19 cellular contexts compared by ENCODE assay signal in genomic region chr1:34867421-34867820, GRCh38. TPM values are rescaled to one million over a fixed set of nuclear protein-coding genes. Genes with fewer than 3 reads are reported as not detected.
DNase-seq lines count a peak whose midpoint lies in the region; ATAC-seq and TF ChIP-seq lines count a peak whose summit lies in the region.
"Had no signal": no experiment of that assay in that cellular context is flagged by ENCODE, and none has a peak within 500 bp of the region (broad histone marks: within the 10 kb centered on the region; RNA-seq: fewer than 3 reads in every experiment).

No MANE protein-coding gene starts in this region.

- no peaks in the 10 kb centered on the region for H3K36me3 Mint-ChIP-seq in activated naive CD4-positive, alpha-beta T cell treated with anti-CD3 and anti-CD28 coated beads, Interleukin-2, amount 50 U/mL, for 24 hours
- H3K36me3 Mint-ChIP-seq in central memory CD8-positive, alpha-beta T cell (ENCODE audit: insufficient read depth): peaks cover 11% of the 10 kb centered on the region
- H3K36me3 Mint-ChIP-seq: WTC11 had no signal

- no peak overlapping the region for H2AFZ ChIP-seq in osteoblast (ENCODE audit: low read length)

- H3K27ac Mint-ChIP-seq in activated naive CD4-positive, alpha-beta T cell treated with anti-CD3 and anti-CD28 coated beads, Interleukin-2, amount 50 U/mL, for 24 hours: peak overlapping the region; percentile 66
- peak overlapping the region; percentile 29 for H3K27ac Mint-ChIP-seq in central memory CD8-positive, alpha-beta T cell (ENCODE audit: low read depth)

- TF ChIP-seq CTCF in osteoblast (IDR thresholded peaks at IDR 0.05; ENCODE audit: extremely low read depth, low read depth, low read length): no peak

- H3K4me1 Mint-ChIP-seq in activated naive CD4-positive, alpha-beta T cell treated with anti-CD3 and anti-CD28 coated beads, Interleukin-2, amount 50 U/mL, for 24 hours: peaks cover 49% of the 10 kb centered on the region
- H3K4me1 Mint-ChIP-seq in central memory CD8-positive, alpha-beta T cell: peaks cover 38% of the 10 kb centered on the region

- no peaks in the 10 kb centered on the region for H3K9me3 Mint-ChIP-seq in activated naive CD4-positive, alpha-beta T cell treated with anti-CD3 and anti-CD28 coated beads, Interleukin-2, amount 50 U/mL, for 24 hours
- H3K9me3 Mint-ChIP-seq in central memory CD8-positive, alpha-beta T cell: no peaks in the 10 kb centered on the region
- H3K9me3 Mint-ChIP-seq: WTC11 had no signal

- H3K9me3 ChIP-seq in osteoblast (ENCODE audit: low read depth, low read length): no peaks in the 10 kb centered on the region
- H3K9me3 ChIP-seq: gastroesophageal sphincter, SJCRH30, vagina had no signal

- H3K4me2 ChIP-seq in osteoblast (ENCODE audit: insufficient read depth, low read length): no peak overlapping the region

- H4K20me1 ChIP-seq in osteoblast (ENCODE audit: insufficient read depth, low read length): no peaks in the 10 kb centered on the region

- H3K27me3 ChIP-seq in osteoblast (ENCODE audit: insufficient read depth, low read length): peaks cover 13% of the 10 kb centered on the region
- H3K27me3 ChIP-seq: SJCRH30, vagina had no signal

- DNase-seq in activated naive CD4-positive, alpha-beta T cell treated with Interleukin-2 at 50 U/mL for 16 hours: no peak
- peak; percentile 66 for DNase-seq in GDM1 (lab: John Stamatoyannopoulos, UW)
- DNase-seq in central memory CD8-positive, alpha-beta T cell (ENCODE audit: low spot score in 2 of 2): no peak
- DNase-seq in pons (ENCODE audit: low spot score): peak; percentile 38
- DNase-seq in osteoblast (ENCODE audit: insufficient read length, low spot score, missing footprints): no peak
- DNase-seq in NCI-H1105 (lab: John Stamatoyannopoulos, UW): no peak
- DNase-seq: activated CD8-positive, alpha-beta memory T cell treated with anti-CD3 and anti-CD28 coated beads, Interleukin-2, amount 50 U/mL, for 48 hours; amniotic stem cell; DND-41; GM23248; mammary epithelial cell; SJCRH30; stimulated activated naive CD4-positive, alpha-beta T cell treated with Interleukin-2 at 50 U/mL for 16 hours had no signal

- H3K79me2 ChIP-seq in osteoblast (ENCODE audit: insufficient read depth, low read length): no peaks in the 10 kb centered on the region

- no peaks in the 10 kb centered on the region for H3K36me3 ChIP-seq in osteoblast (ENCODE audit: insufficient read depth, low read length)
- H3K36me3 ChIP-seq: gastroesophageal sphincter, SJCRH30, vagina had no signal

- no peak overlapping the region for H3K4me3 ChIP-seq in osteoblast (ENCODE audit: insufficient read depth, low read length)
- H3K4me3 ChIP-seq: GM23248, SJCRH30 had no signal

- peaks cover 6% of the 10 kb centered on the region for H3K27me3 Mint-ChIP-seq in activated naive CD4-positive, alpha-beta T cell treated with anti-CD3 and anti-CD28 coated beads, Interleukin-2, amount 50 U/mL, for 24 hours
- peaks cover 16% of the 10 kb centered on the region for H3K27me3 Mint-ChIP-seq in central memory CD8-positive, alpha-beta T cell

- peaks cover 2% of the 10 kb centered on the region for H3K4me1 ChIP-seq in osteoblast (ENCODE audit: insufficient read depth, low read length)
- H3K4me1 ChIP-seq: SJCRH30 had no signal

- no peak for ATAC-seq in central memory CD8-positive, alpha-beta T cell (replicated peaks; ENCODE audit: extremely low read depth, poor library complexity, severe bottlenecking)
- ATAC-seq in GM21526 (IDR thresholded peaks at IDR 0.05; ENCODE audit: low FRiP score, unreplicated experiment): no peak
- ATAC-seq: gastroesophageal sphincter, WTC11 had no signal

- peak overlapping the region; percentile 64 for H3K4me3 Mint-ChIP-seq in activated naive CD4-positive, alpha-beta T cell treated with anti-CD3 and anti-CD28 coated beads, Interleukin-2, amount 50 U/mL, for 24 hours
- H3K4me3 Mint-ChIP-seq in central memory CD8-positive, alpha-beta T cell: peak overlapping the region; percentile 80

- no peak overlapping the region for H3K27ac ChIP-seq in osteoblast (ENCODE audit: low read depth, low read length)
- H3K27ac ChIP-seq: epithelial cell of prostate, GM23248, SJCRH30 had no signal

RNA-seq across cellular contexts. Expression of gene SMIM12, which starts 7.9 kb away (rescaled TPM):
- total RNA-seq in osteoblast: 24.2 and 25.3 TPM in 2 replicates

Comparison
In these comparisons a context has a peak if more than half of its experiments do, and no peak if none do; other contexts are left out.
1. DNase-seq: peak in GDM1 (single experiment) and pons (single experiment); none in activated naive CD4-positive, alpha-beta T cell treated with Interleukin-2 at 50 U/mL for 16 hours (single experiment), central memory CD8-positive, alpha-beta T cell (0 of 2), osteoblast (single experiment) and NCI-H1105 (single experiment).